ENCODE assay signal across 24 cellular contexts in genomic region chr9:127496974-127497373, GRCh38. TPM values are rescaled to one million over a fixed set of nuclear protein-coding genes. Genes with fewer than 3 reads are reported as not detected.
A peak's percentile ranks its signal among the peaks of the same experiment; 100 is the strongest.
DNase-seq lines count a peak whose midpoint lies in the region; ATAC-seq, FAIRE-seq and TF ChIP-seq lines count a peak whose summit lies in the region.
"Had no signal": no experiment of that assay in that cellular context is flagged by ENCODE, and none has a peak within 500 bp of the region (broad histone marks: within the 10 kb centered on the region; RNA-seq: fewer than 3 reads in every experiment).

No MANE protein-coding gene starts in this region.

- H3K56ac ChIP-seq in H1 (replicated peaks; ENCODE audit: insufficient read length, low read depth, low read length): no peak overlapping the region

- no peak overlapping the region for H4K8ac ChIP-seq in H1 (ENCODE audit: extremely low read depth, insufficient read depth, low read length)

- no peaks in the 10 kb centered on the region for H3K79me1 ChIP-seq in H1 (ENCODE audit: low read depth, low read length)

- H3K4me1 ChIP-seq in H1 (replicated peaks in 1 of 4; ENCODE audit: control insufficient read depth in 3 of 4, insufficient read depth in 4 of 4, low read length in 3 of 4): no peaks in the 10 kb centered on the region
- peaks cover 30% of the 10 kb centered on the region for H3K4me1 ChIP-seq in vagina
- H3K4me1 ChIP-seq: SJCRH30 had no signal

- DNase-seq in natural killer cell treated with Interleukin-12 subunit alpha and Interleukin-12 subunit beta and Interleukin-15 and Interleukin-18, amount 100 ng/mL, for 72 hours (ENCODE audit: low spot score): peak; percentile 55
- no peak for DNase-seq in natural killer cell
- no peak for DNase-seq in RWPE1 (ENCODE audit: low spot score)
- DNase-seq in H1 (ENCODE audit: low read depth in 1 of 2, low spot score in 2 of 2): no peak
- no peak for DNase-seq in vagina (ENCODE audit: extremely low spot score in 2 of 2)
- no peak for DNase-seq in MG63
- DNase-seq in GM10248 (ENCODE audit: extremely low spot score): no peak
- DNase-seq: CD4-positive, alpha-beta T cell; H7; KBM-7; NCI-H1105 treated with DMSO at 0.1 percent for 48 hours; NCI-H146; NCI-H2029; NCI-H446; NCI-H524 treated with DMSO at 0.1 percent for 48 hours; NCI-H774; SJCRH30 had no signal

- no peaks in the 10 kb centered on the region for H4K20me1 ChIP-seq in H1 (replicated peaks in 1 of 2; ENCODE audit: control insufficient read depth in 1 of 2, insufficient read depth in 2 of 2, low read length in 2 of 2)

- H3K27ac ChIP-seq in RWPE1 (peak overlapping the region; percentile 93), H1 (ENCODE audit: low read depth, low read length) (no peak overlapping the region), vagina (peak overlapping the region; percentile 81)
- H3K27ac ChIP-seq: SJCRH30 had no signal

- no peak overlapping the region for H4K91ac ChIP-seq in H1 (replicated peaks; ENCODE audit: insufficient read length, low read length)

- no peak overlapping the region for H3K23ac ChIP-seq in H1 (ENCODE audit: insufficient read length)

- H3K36me3 ChIP-seq in H1 (ENCODE audit: control insufficient read depth in 2 of 4, insufficient read depth in 4 of 4, low read length in 3 of 4) (peaks cover 3 to 7% (median 5%) of the 10 kb centered on the region in 4 experiments; a peak in 4 of 8 replicates), vagina (peaks cover 0 to 15% of the 10 kb centered on the region in 2 donors), MG63 (peaks cover 52% of the 10 kb centered on the region)

- H3K27me3 Mint-ChIP-seq in natural killer cell treated with Interleukin-12 subunit alpha and Interleukin-12 subunit beta and Interleukin-15 and Interleukin-18, amount 100 ng/mL, for 72 hours: no peaks in the 10 kb centered on the region
- H3K27me3 Mint-ChIP-seq in natural killer cell (ENCODE audit: low read depth in 2 of 2): no peaks in the 10 kb centered on the region
- H3K27me3 Mint-ChIP-seq: CD4-positive, alpha-beta T cell had no signal

- H3K4me3 ChIP-seq in H1 (ENCODE audit: extremely low read depth in 1 of 4, insufficient read depth in 2 of 4, low read depth in 3 of 4, low read length in 4 of 4) (no peak overlapping the region), vagina (no peak overlapping the region), MG63 (no peak overlapping the region)
- H3K4me3 ChIP-seq: BLaER1 treated with 17β-estradiol and CSF1 and Interleukin-3, amounts not matched to agents 10 nM and 100 nM; GM12878; SJCRH30 had no signal

- no peak overlapping the region for H3K14ac ChIP-seq in H1 (ENCODE audit: insufficient read length)

- no peaks in the 10 kb centered on the region for H3K36me3 Mint-ChIP-seq in natural killer cell treated with Interleukin-12 subunit alpha and Interleukin-12 subunit beta and Interleukin-15 and Interleukin-18, amount 100 ng/mL, for 72 hours
- no peaks in the 10 kb centered on the region for H3K36me3 Mint-ChIP-seq in natural killer cell

- no peaks in the 10 kb centered on the region for H3K27me3 ChIP-seq in H1 (replicated peaks in 1 of 4; ENCODE audit: control insufficient read depth in 3 of 4, extremely low read depth in 1 of 4, insufficient read depth in 3 of 4, low read length in 3 of 4)
- no peaks in the 10 kb centered on the region for H3K27me3 ChIP-seq in vagina
- H3K27me3 ChIP-seq in MG63: no peaks in the 10 kb centered on the region
- H3K27me3 ChIP-seq: BLaER1 treated with 17β-estradiol and CSF1 and Interleukin-3, amounts not matched to agents 10 nM and 100 nM; SJCRH30 had no signal

- FAIRE-seq in H1 (lab: Jason Lieb, UNC): no peak
- FAIRE-seq: A204.1, G401.6, GM12878, RCC 7860 had no signal

- ATAC-seq in natural killer cell treated with Interleukin-12 subunit alpha and Interleukin-12 subunit beta and Interleukin-15 and Interleukin-18, amount 100 ng/mL, for 72 hours: no peak
- ATAC-seq in natural killer cell: no peak
- no peak for ATAC-seq in HG02870 (IDR thresholded peaks at IDR 0.05; ENCODE audit: unreplicated experiment)
- ATAC-seq: GM12878, SK-N-SH treated with all-trans-retinoic acid at 6 μM for 48 hours had no signal

- no peak for TF ChIP-seq CTCF in natural killer cell (IDR thresholded peaks at IDR 0.05)
- TF ChIP-seq CTCF in RWPE1 (conservative IDR thresholded peaks at IDR 0.05; ENCODE audit: low read depth): no peak
- no peak for TF ChIP-seq CTCF in H1 (IDR thresholded peaks at IDR 0.05; ENCODE audit: control extremely low read depth in 1 of 3, insufficient read depth in 1 of 3, low read depth in 1 of 3, low read length in 3 of 3)
- no peak for TF ChIP-seq CTCF in vagina (IDR thresholded peaks at IDR 0.05)
- TF ChIP-seq CTCF in GM10248 (IDR thresholded peaks at IDR 0.05; ENCODE audit: control extremely low read depth, extremely low read depth, low read depth, missing control alignments): no peak

- no peak overlapping the region for H4K5ac ChIP-seq in H1 (ENCODE audit: insufficient read length, low read depth, low read length)

- TF ChIP-seq EP300 in H1 (IDR thresholded peaks at IDR 0.05; ENCODE audit: borderline replicate concordance in 1 of 2, low read depth in 2 of 2, low read length in 2 of 2): no peak

- no peak for TF ChIP-seq RAD21 in H1 (IDR thresholded peaks at IDR 0.05 in 1 of 2, conservative IDR thresholded peaks at IDR 0.05 in 1 of 2; ENCODE audit: low read depth in 2 of 2, low read length in 2 of 2)

- no peak overlapping the region for H2BK12ac ChIP-seq in H1 (ENCODE audit: low read depth, low read length)

- CTCF ChIA-PET in RWPE1 (lab: Yijun Ruan, JAX): interaction anchor here (0.7 kb wide), 1 partner anchor 238 kb away, joined by 3 read pairs; the partner anchor contains the start of gene TOR2A
- CTCF ChIA-PET in H1 (lab: Charles Lee; ENCODE audit: partially characterized antibody): interaction anchor here (0.8 to 1.7 kb wide), 7 partner anchors 8 to 92 kb away, joined by 3 to 4 read pairs (median 3); no protein-coding TSS in a partner anchor
- CTCF ChIA-PET in GM10248 (lab: Yijun Ruan, JAX): no interaction called here

- no peak overlapping the region for H3K4ac ChIP-seq in H1 (replicated peaks; ENCODE audit: insufficient read length, low read depth, low read length)

- no peaks in the 10 kb centered on the region for H3K4me1 Mint-ChIP-seq in natural killer cell treated with Interleukin-12 subunit alpha and Interleukin-12 subunit beta and Interleukin-15 and Interleukin-18, amount 100 ng/mL, for 72 hours (ENCODE audit: low read depth in 2 of 2)
- no peaks in the 10 kb centered on the region for H3K4me1 Mint-ChIP-seq in natural killer cell

- no peak overlapping the region for H3K18ac ChIP-seq in H1 (ENCODE audit: extremely low read depth, low read length)

- no peaks in the 10 kb centered on the region for H3K79me2 ChIP-seq in H1 (ENCODE audit: control insufficient read depth in 1 of 2, insufficient read depth in 2 of 2, low read length in 2 of 2)

- no peak overlapping the region for H2BK20ac ChIP-seq in H1 (ENCODE audit: low read length)

- no peaks in the 10 kb centered on the region for H3K9me3 Mint-ChIP-seq in natural killer cell treated with Interleukin-12 subunit alpha and Interleukin-12 subunit beta and Interleukin-15 and Interleukin-18, amount 100 ng/mL, for 72 hours
- H3K9me3 Mint-ChIP-seq in natural killer cell: no peaks in the 10 kb centered on the region
- H3K9me3 Mint-ChIP-seq: CD4-positive, alpha-beta T cell had no signal

- H2BK15ac ChIP-seq in H1 (ENCODE audit: low read length): no peak overlapping the region

- intact Hi-C loops in natural killer cell (cut with micrococcal nuclease): no loop called here
- intact Hi-C loops in vagina (cut with DNase I): no loop called here

- POLR2A ChIA-PET in RWPE1 (lab: Yijun Ruan, JAX; ENCODE audit: low non-redundant PET): no interaction called here
- POLR2A ChIA-PET in H1 (lab: Charles Lee; ENCODE audit: partially characterized antibody): interaction anchor here (0.8 to 1.7 kb wide), 2 partner anchors 46 to 112 kb away, joined by 3 to 8 read pairs; partner anchors contain the start of genes LRSAM1 and RPL12
- POLR2A ChIA-PET in GM10248 (lab: Yijun Ruan, JAX): no interaction called here

- H2AFZ ChIP-seq in H1 (ENCODE audit: low read length): no peak overlapping the region

- no peak overlapping the region for H2BK5ac ChIP-seq in H1 (ENCODE audit: low read depth, low read length)

- WGBS in H1 (ENCODE audit: extremely low coverage in 1 of 2, insufficient coverage in 1 of 2, insufficient read length in 1 of 2, insufficient replicate concordance in 2 of 2, low coverage in 1 of 2, low lambda C conversion rate in 2 of 2, missing lambda C conversion rate in 1 of 2), 2 experiments: 98% methylated on average over 9 of the region's 12 CpGs; no CpG with 5 or more reads in 1 of the 2 experiments

- no peak overlapping the region for H3K9ac ChIP-seq in H1 (replicated peaks in 1 of 4; ENCODE audit: extremely low read depth in 1 of 4, low read depth in 3 of 4, low read length in 3 of 4)

- H3K4me2 ChIP-seq in H1 (ENCODE audit: insufficient read depth in 1 of 2, low read depth in 2 of 2, low read length in 2 of 2): no peak overlapping the region

- H3K9me3 ChIP-seq in H1 (ENCODE audit: insufficient read depth in 2 of 2, low read depth in 1 of 2, low read length in 1 of 2) (no peaks in the 10 kb centered on the region), vagina (no peaks in the 10 kb centered on the region), MG63 (no peaks in the 10 kb centered on the region)
- H3K9me3 ChIP-seq: BLaER1 treated with 17β-estradiol and CSF1 and Interleukin-3, amounts not matched to agents 10 nM and 100 nM; SJCRH30 had no signal

- H2BK120ac ChIP-seq in H1 (replicated peaks; ENCODE audit: low read depth, low read length): no peak overlapping the region

- H3K4me3 Mint-ChIP-seq in natural killer cell treated with Interleukin-12 subunit alpha and Interleukin-12 subunit beta and Interleukin-15 and Interleukin-18, amount 100 ng/mL, for 72 hours: no peak overlapping the region
- H3K4me3 Mint-ChIP-seq in natural killer cell: no peak overlapping the region
- H3K4me3 Mint-ChIP-seq: CD4-positive, alpha-beta T cell had no signal

- TF ChIP-seq POLR2A in H1 (IDR thresholded peaks at IDR 0.05; ENCODE audit: control extremely low read depth in 1 of 2, low read depth in 2 of 2, low read length in 2 of 2) (no peak), vagina (IDR thresholded peaks at IDR 0.05) (no peak)

- H3K23me2 ChIP-seq in H1 (ENCODE audit: low read depth, low read length): no peaks in the 10 kb centered on the region

- no peak overlapping the region for H2AK5ac ChIP-seq in H1 (ENCODE audit: low read depth, low read length)

- no peak overlapping the region for H3K27ac Mint-ChIP-seq in natural killer cell treated with Interleukin-12 subunit alpha and Interleukin-12 subunit beta and Interleukin-15 and Interleukin-18, amount 100 ng/mL, for 72 hours
- H3K27ac Mint-ChIP-seq in natural killer cell: no peak overlapping the region
- H3K27ac Mint-ChIP-seq: CD4-positive, alpha-beta T cell had no signal

RNA-seq across cellular contexts. Expression of gene LRSAM1, which starts 45.7 kb away (rescaled TPM):
- 10 to 100 TPM; 17.5 to 34.4 TPM for total RNA-seq in natural killer cell treated with Interleukin-12 subunit alpha and Interleukin-12 subunit beta and Interleukin-15 and Interleukin-18, amount 100 ng/mL, for 72 hours
- total RNA-seq in natural killer cell: 10 to 100 TPM; 17.4 to 24.6 (median 20.7) TPM
- 18.3 and 18.8 TPM in 2 replicates for total RNA-seq in H1 (2021; fragmentation: NEBNext Ultra II Directional; extraction: Animal tissue kit (Norgen Biotek cat#: 25700))
- 9.7 and 16.2 TPM in 2 replicates for polyA plus RNA-seq in H1 (2011; rRNA removed)
- 14.4 TPM for polyA plus RNA-seq in H1 (2011; cell fraction: cytosol; rRNA removed)
- polyA plus RNA-seq in H1 (2011; cell fraction: nucleus; rRNA removed): 38.1 TPM
- 13.0 to 19.6 TPM (median 17.2 TPM) in 4 replicates for polyA plus RNA-seq in H1 (2012, experiment 1 of 2)
- polyA plus RNA-seq in H1 (2012, experiment 2 of 2): 17.2 TPM
- polyA plus RNA-seq in H1 (2013, experiment 1 of 2): 10.1 TPM
- polyA plus RNA-seq in H1 (2013, experiment 2 of 2): 9.4 TPM
- 9.7 and 10.9 TPM in 2 replicates for polyA minus RNA-seq in H1 (2011; rRNA and poly(A)+ RNA removed)
- 12.3 TPM for polyA minus RNA-seq in H1 (2011; cell fraction: cytosol; rRNA and poly(A)+ RNA removed)
- 21.2 TPM for polyA minus RNA-seq in H1 (2011; cell fraction: nucleus; rRNA and poly(A)+ RNA removed)
- total RNA-seq in vagina: 30.0 TPM
- 8.3 and 21.6 TPM in 2 replicates for total RNA-seq in MG63 (2014; rRNA removed; shearing (Covaris generic); ENCODE audit: low replicate concordance)

RNA-seq across cellular contexts. Expression of gene RPL12, which starts 45.8 kb away (rescaled TPM):
- total RNA-seq in natural killer cell treated with Interleukin-12 subunit alpha and Interleukin-12 subunit beta and Interleukin-15 and Interleukin-18, amount 100 ng/mL, for 72 hours: 1,000 to 10,000 TPM in 1 of 2 donors, 100 to 1,000 TPM in 1; 698 to 1,282 TPM
- total RNA-seq in natural killer cell: 100 to 1,000 TPM; 561 to 770 (median 724) TPM
- total RNA-seq in H1 (2021; fragmentation: NEBNext Ultra II Directional; extraction: Animal tissue kit (Norgen Biotek cat#: 25700)): 1,993 and 2,006 TPM in 2 replicates
- 4,427 and 4,892 TPM in 2 replicates for polyA plus RNA-seq in H1 (2011; rRNA removed)
- 5,729 TPM for polyA plus RNA-seq in H1 (2011; cell fraction: cytosol; rRNA removed)
- polyA plus RNA-seq in H1 (2011; cell fraction: nucleus; rRNA removed): 1,855 TPM
- polyA plus RNA-seq in H1 (2012, experiment 1 of 2): 3,132 to 3,522 TPM (median 3,375 TPM) in 4 replicates
- 5,820 TPM for polyA plus RNA-seq in H1 (2012, experiment 2 of 2)
- 3,402 TPM for polyA plus RNA-seq in H1 (2013, experiment 1 of 2)
- polyA plus RNA-seq in H1 (2013, experiment 2 of 2): 3,308 TPM
- polyA minus RNA-seq in H1 (2011; rRNA and poly(A)+ RNA removed): 609 and 632 TPM in 2 replicates
- 823 TPM for polyA minus RNA-seq in H1 (2011; cell fraction: cytosol; rRNA and poly(A)+ RNA removed)
- 843 TPM for polyA minus RNA-seq in H1 (2011; cell fraction: nucleus; rRNA and poly(A)+ RNA removed)
- 2,572 TPM for total RNA-seq in vagina
- total RNA-seq in MG63 (2014; rRNA removed; shearing (Covaris generic); ENCODE audit: low replicate concordance): 2,095 and 2,469 TPM in 2 replicates
